In genomic region chrX:66200855-66201795, GRCh38 we compare ENCODE assay signal across 9 cellular contexts. TPM values are rescaled to one million over a fixed set of nuclear protein-coding genes. Genes with fewer than 3 reads are reported as not detected.
A peak's percentile ranks its signal among the peaks of the same experiment; 100 is the strongest.
DNase-seq lines count a peak whose midpoint lies in the region; ATAC-seq and TF ChIP-seq lines count a peak whose summit lies in the region.
"Had no signal": no experiment of that assay in that cellular context is flagged by ENCODE, and none has a peak within 500 bp of the region (broad histone marks: within the 10 kb centered on the region; RNA-seq: fewer than 3 reads in every experiment).

No MANE protein-coding gene starts in this region.

- no peaks in the 10 kb centered on the region for H3K9me3 ChIP-seq in A673 (ENCODE audit: low read depth, low read length, poor library complexity, severe bottlenecking)
- H3K9me3 ChIP-seq in Panc1 (ENCODE audit: control insufficient read depth, insufficient read depth, low read depth, low read length): no peaks in the 10 kb centered on the region

- H3K4me1 ChIP-seq in A673 (ENCODE audit: insufficient read depth, low read length, poor library complexity, severe bottlenecking): no peaks in the 10 kb centered on the region
- no peaks in the 10 kb centered on the region for H3K4me1 ChIP-seq in Panc1 (ENCODE audit: control insufficient read depth, insufficient read depth, low read length)
- H3K4me1 ChIP-seq in foreskin keratinocyte: no peaks in the 10 kb centered on the region

- H3K36me3 ChIP-seq in A673 (ENCODE audit: insufficient read depth, low read length, poor library complexity, severe bottlenecking): no peaks in the 10 kb centered on the region
- no peaks in the 10 kb centered on the region for H3K36me3 ChIP-seq in Panc1 (ENCODE audit: control insufficient read depth, insufficient read depth, low read length)

- DNase-seq in A673 (ENCODE audit: low spot score) (peak; percentile 14), GM13976 (ENCODE audit: low spot score) (peak; percentile 13), Panc1 (ENCODE audit: low read depth, low spot score) (no peak), foreskin keratinocyte (no peak), NCI-H1105 (lab: John Stamatoyannopoulos, UW) (no peak), NCI-H345 (lab: John Stamatoyannopoulos, UW) (no peak)
- DNase-seq: activated CD4-positive, alpha-beta T cell treated with anti-CD3 and anti-CD28 coated beads, Interleukin-2, amount 50 U/mL, for 1 hour had no signal

- intact Hi-C loops in A673 (cut with micrococcal nuclease; ENCODE audit: unreplicated experiment): loop anchor here (1.0 kb wide), 1 partner anchor 528 kb away; no protein-coding TSS in a partner anchor
- intact Hi-C loops in Panc1 (cut with micrococcal nuclease; ENCODE audit: unreplicated experiment): no loop called here

- in situ Hi-C loops in GM13976 (cut with MboI; ENCODE audit: low sequenced_read_pairs, unreplicated experiment): no loop called here
- in situ Hi-C loops in Panc1 (cut with HindIII; ENCODE audit: low pct_unique_long_range_greater_than_20kb, low sequenced_read_pairs): no loop called here

- CTCF ChIA-PET in A673 (lab: Charles Lee) (interaction anchor here (0.7 kb wide), 1 partner anchor 32 kb away, joined by 3 read pairs; no protein-coding TSS in a partner anchor), Panc1 (lab: Charles Lee) (interaction anchor here (0.8 kb wide), 1 partner anchor 529 kb away, joined by 4 read pairs; no protein-coding TSS in a partner anchor)

- TF ChIP-seq CTCF in A673 (conservative IDR thresholded peaks at IDR 0.05; ENCODE audit: low read depth, low read length): peak; percentile 52
- no peak for TF ChIP-seq CTCF in GM13976 (IDR thresholded peaks at IDR 0.05; ENCODE audit: borderline replicate concordance, control extremely low read depth, extremely low read depth, insufficient read depth, missing control alignments)
- TF ChIP-seq CTCF in Panc1 (IDR thresholded peaks at IDR 0.05): peak; percentile 34; the same call in 1 of the 2 replicates
- peak; percentile 39 for TF ChIP-seq CTCF in foreskin keratinocyte (conservative IDR thresholded peaks at IDR 0.05)

- POLR2A ChIA-PET in A673 (lab: Charles Lee; ENCODE audit: low non-redundant PET) (no interaction called here), Panc1 (lab: Charles Lee) (no interaction called here)

- H3K27me3 ChIP-seq in A673 (replicated peaks; ENCODE audit: insufficient read depth, low read depth, low read length, poor library complexity) (no peaks in the 10 kb centered on the region), Panc1 (ENCODE audit: control insufficient read depth, insufficient read depth, low read length) (no peaks in the 10 kb centered on the region), foreskin keratinocyte (no peaks in the 10 kb centered on the region)

- ATAC-seq in Panc1 (no peak), foreskin keratinocyte (no peak), GM18907 (IDR thresholded peaks at IDR 0.05; ENCODE audit: unreplicated experiment) (no peak), HG03045 (IDR thresholded peaks at IDR 0.05; ENCODE audit: unreplicated experiment) (no peak)

- H3K27ac ChIP-seq in A673 (ENCODE audit: low read depth, low read length, poor library complexity, severe bottlenecking) (no peak overlapping the region), Panc1 (ENCODE audit: low read length) (no peak overlapping the region), foreskin keratinocyte (no peak overlapping the region)

- no peak overlapping the region for H3K4me3 ChIP-seq in A673 (ENCODE audit: low read depth, low read length, poor library complexity, severe bottlenecking)
- H3K4me3 ChIP-seq in Panc1 (ENCODE audit: low read depth in 2 of 2, low read length in 2 of 2): no peak overlapping the region

- no TSS peak for BruUV-seq in A673 (replicated peaks; lab: Mats Ljungman, UMichigan)
- BruUV-seq in Panc1 (replicated peaks; lab: Mats Ljungman, UMichigan): no TSS peak

RNA-seq across cellular contexts. Expression of gene HEPH, which starts 37.1 kb away (rescaled TPM):
- total RNA-seq in A673 (2021): not detected in 2 replicates
- 0.08 TPM for total RNA-seq in Panc1 (2021; ENCODE audit: unreplicated experiment)
- not detected for polyA plus RNA-seq in Panc1 (2012; ENCODE audit: insufficient read length)
- total RNA-seq in foreskin keratinocyte: 0.11 and 1.1 TPM in 2 replicates
- polyA plus RNA-seq in foreskin keratinocyte: 0.04 and 0.28 TPM in 2 replicates

Comparison
In these comparisons a context has a peak if more than half of its experiments do, and no peak if none do; other contexts are left out.
1. DNase-seq: peak in A673 (single experiment) and GM13976 (single experiment); none in Panc1 (single experiment), foreskin keratinocyte (0 of 2), NCI-H1105 (single experiment) and NCI-H345 (single experiment).